ENCODE assay signal across 21 cellular contexts in genomic region chr7:75885011-75885410, GRCh38.
"Had no signal": no experiment of that assay in that cellular context is flagged by ENCODE, and none has a peak within 500 bp of the region (broad histone marks: within the 10 kb centered on the region; RNA-seq: fewer than 3 reads in every experiment).

No MANE protein-coding gene starts in this region.

- H3K36me3 ChIP-seq: neural progenitor cell had no signal

- H3K4me3 Mint-ChIP-seq: activated CD8-positive, alpha-beta T cell treated with anti-CD3 and anti-CD28 coated beads, Interleukin-2, amount 10 ng/mL, durations not matched to agents 7 days and 5 days; naive thymus-derived CD8-positive, alpha-beta T cell; neural progenitor cell had no signal

- H3K27ac ChIP-seq: brain microvascular endothelial cell, colonic mucosa, gastroesophageal sphincter, heart left ventricle, left lung, neural progenitor cell, spleen had no signal

- H3K27me3 Mint-ChIP-seq: naive thymus-derived CD8-positive, alpha-beta T cell; progenitor cell of endocrine pancreas had no signal

- H3K27me3 ChIP-seq: brain microvascular endothelial cell, colonic mucosa, dorsolateral prefrontal cortex, gastroesophageal sphincter, heart left ventricle, left lung, neural progenitor cell, spleen had no signal

- H3K4me3 ChIP-seq: colonic mucosa, dorsolateral prefrontal cortex, gastroesophageal sphincter, heart left ventricle, left lung, neural progenitor cell, spleen had no signal

- H3K9me3 ChIP-seq: colonic mucosa, gastroesophageal sphincter, heart left ventricle, left lung, spleen had no signal

- H3K27ac Mint-ChIP-seq: activated CD8-positive, alpha-beta T cell treated with anti-CD3 and anti-CD28 coated beads, Interleukin-2, amount 10 ng/mL, durations not matched to agents 7 days and 5 days; activated naive CD4-positive, alpha-beta T cell treated with anti-CD3 and anti-CD28 coated beads, Interleukin-2, amount 50 U/mL, for 72 hours; neural progenitor cell; progenitor cell of endocrine pancreas had no signal

- FAIRE-seq: kidney had no signal

- H3K9ac ChIP-seq: neural progenitor cell had no signal

- H3K4me1 ChIP-seq: colonic mucosa had no signal

- H3K9me3 Mint-ChIP-seq: activated naive CD4-positive, alpha-beta T cell treated with anti-CD3 and anti-CD28 coated beads, Interleukin-2, amount 50 U/mL, for 72 hours; naive thymus-derived CD8-positive, alpha-beta T cell; neural progenitor cell had no signal

- DNase-seq: activated CD4-positive, alpha-beta T cell treated with anti-CD3 and anti-CD28 coated beads for 1 hour; activated CD4-positive, alpha-beta T cell treated with anti-CD3 and anti-CD28 coated beads, Interleukin-2, amount 50 U/mL, for 1 hour; activated CD8-positive, alpha-beta T cell treated with anti-CD3 and anti-CD28 coated beads, Interleukin-2, amount 10 ng/mL, durations not matched to agents 7 days and 5 days; activated gamma-delta T cell treated with Interleukin-2 at 50 U/mL for 16 hours; activated T-cell treated with anti-CD3 and anti-CD28 coated beads, Interleukin-2, amount 50 U/mL, for 1 hour; aorta; brain microvascular endothelial cell; central memory CD4-positive, alpha-beta T cell; colonic mucosa; heart left ventricle; kidney; left lung; naive thymus-derived CD8-positive, alpha-beta T cell; spleen; stimulated activated CD4-positive, alpha-beta T cell treated with anti-CD3 and anti-CD28 coated beads, Interleukin-4, amount 100 ng/mL, for 1 hour; stimulated activated naive CD4-positive, alpha-beta T cell had no signal
